Comparison of ENCODE assay signal across 8 cellular contexts in genomic region chr7:97117372-97118188, GRCh38. TPM values are rescaled to one million over a fixed set of nuclear protein-coding genes. Genes with fewer than 3 reads are reported as not detected.
DNase-seq lines count a peak whose midpoint lies in the region; ATAC-seq, FAIRE-seq and TF ChIP-seq lines count a peak whose summit lies in the region.

TSS of gene SDHAF3 (plus strand) at chr7:97117698. CDS start at chr7:97117724, 26 bp downstream.

- no peaks in the 10 kb centered on the region for H3K27me3 ChIP-seq in OCI-LY3 (ENCODE audit: low read depth, low read length)
- no peaks in the 10 kb centered on the region for H3K27me3 ChIP-seq in endothelial cell of umbilical vein (ENCODE audit: control insufficient read depth in 2 of 2, insufficient read depth in 2 of 2, low read length in 2 of 2)

- H3K4me2 ChIP-seq in OCI-LY3 (ENCODE audit: low read length) (peak within 1 kb of the TSS; percentile 80), endothelial cell of umbilical vein (ENCODE audit: insufficient read depth, low read length) (peak within 1 kb of the TSS; percentile 98)

- peak within 1 kb of the TSS; percentile 65 for H3K27ac ChIP-seq in OCI-LY3 (ENCODE audit: low read length)
- peak within 1 kb of the TSS; percentile 15 for H3K27ac ChIP-seq in endothelial cell of umbilical vein (ENCODE audit: insufficient read depth, low read depth, low read length)

- peak; percentile 98 for DNase-seq in DMS 273 treated with DMSO at 0.1 percent for 48 hours (lab: John Stamatoyannopoulos, UW)
- DNase-seq in HuH-7 (ENCODE audit: low spot score) = peak; percentile 86
- peak; percentile 99 for DNase-seq in activated CD8-positive, alpha-beta memory T cell treated with anti-CD3 and anti-CD28 coated beads, Interleukin-2, amount 50 U/mL, for 48 hours
- peak; percentile 93 for DNase-seq in endothelial cell of umbilical vein (ENCODE audit: low read depth, low spot score)
- DNase-seq in middle frontal gyrus (ENCODE audit: extremely low spot score, low spot score) = peak; percentile 90
- DNase-seq in stimulated activated CD8-positive, alpha-beta memory T cell treated with anti-CD3 and anti-CD28 coated beads, Interleukin-2, amount 100 ng/mL, for 48 hours (ENCODE audit: low read depth in 2 of 2) = peak; percentile 96

- POLR2A ChIA-PET in endothelial cell of umbilical vein (lab: Charles Lee) = no interaction called here

- CTCF ChIA-PET in endothelial cell of umbilical vein (lab: Charles Lee) = interaction anchor here (0.8 to 3.3 kb wide), 5 partner anchors 12 to 731 kb away, joined by 3 to 22 read pairs (median 9); no protein-coding TSS in a partner anchor

- no peaks in the 10 kb centered on the region for H3K9me3 ChIP-seq in OCI-LY3 (ENCODE audit: insufficient read depth, low read length)
- H3K9me3 ChIP-seq in endothelial cell of umbilical vein (replicated peaks; ENCODE audit: control insufficient read depth, insufficient read depth, low read length) = no peaks in the 10 kb centered on the region

- BruUV-seq in endothelial cell of umbilical vein (replicated peaks; lab: Mats Ljungman, UMichigan) = TSS peak; percentile 75

- intact Hi-C loops in endothelial cell of umbilical vein (cut with micrococcal nuclease) = loop anchor here (2.0 kb wide), 1 partner anchor 57 kb away; no protein-coding TSS in a partner anchor

- TF ChIP-seq POLR2A in endothelial cell of umbilical vein (IDR thresholded peaks at IDR 0.05; ENCODE audit: low read depth, low read length) = peak; percentile 88

- peak; percentile 95 for FAIRE-seq in endothelial cell of umbilical vein (lab: Jason Lieb, UNC)

- dilution Hi-C loops in endothelial cell of umbilical vein (cut with MboI; ENCODE audit: extremely low pct_ligation_motif_present, low sequenced_read_pairs) = no loop called here

- H3K9ac ChIP-seq in OCI-LY3 (ENCODE audit: low read length) (peak within 1 kb of the TSS; percentile 88), endothelial cell of umbilical vein (replicated peaks; ENCODE audit: extremely low read depth, insufficient read depth, low read length) (peak within 1 kb of the TSS; percentile 60)

- peak within 1 kb of the TSS; percentile 84 for H2AFZ ChIP-seq in OCI-LY3 (ENCODE audit: low read depth, low read length)
- H2AFZ ChIP-seq in endothelial cell of umbilical vein (ENCODE audit: low read depth, low read length) = peak within 1 kb of the TSS; percentile 96

- peaks cover 2% of the 10 kb centered on the region for H3K36me3 ChIP-seq in OCI-LY3 (replicated peaks; ENCODE audit: low read depth, low read length)
- no peaks in the 10 kb centered on the region for H3K36me3 ChIP-seq in endothelial cell of umbilical vein (ENCODE audit: control insufficient read depth in 2 of 2, extremely low read depth in 1 of 2, insufficient read depth in 2 of 2, low read length in 2 of 2)

- H3K9me1 ChIP-seq in endothelial cell of umbilical vein (replicated peaks; ENCODE audit: control insufficient read depth, extremely low read depth, insufficient read depth, low read length) = no peaks in the 10 kb centered on the region

- H4K20me1 ChIP-seq in OCI-LY3 (ENCODE audit: insufficient read depth, low read length) (no peaks in the 10 kb centered on the region), endothelial cell of umbilical vein (replicated peaks; ENCODE audit: control insufficient read depth, extremely low read depth, insufficient read depth, low read length) (no peaks in the 10 kb centered on the region)

- peak; percentile 96 for ATAC-seq in GM21515 (IDR thresholded peaks at IDR 0.05; ENCODE audit: unreplicated experiment)

- peak within 1 kb of the TSS; percentile 91 for H3K4me3 ChIP-seq in OCI-LY3 (ENCODE audit: low read length)
- H3K4me3 ChIP-seq in endothelial cell of umbilical vein (replicated peaks in 1 of 3; ENCODE audit: insufficient read depth in 1 of 3, low read depth in 1 of 3, low read length in 3 of 3) = peak within 1 kb of the TSS; percentile 71 to 93 (median 90)

- H3K79me2 ChIP-seq in OCI-LY3 (ENCODE audit: low read length) (peaks cover 49% of the 10 kb centered on the region), endothelial cell of umbilical vein (ENCODE audit: control insufficient read depth, insufficient read depth, low read length) (no peaks in the 10 kb centered on the region)

- H3K4me1 ChIP-seq in OCI-LY3 (ENCODE audit: low read length) (peaks cover 20% of the 10 kb centered on the region), endothelial cell of umbilical vein (ENCODE audit: control insufficient read depth, extremely low read depth, insufficient read depth, low read length) (peaks cover 10% of the 10 kb centered on the region)

- TF ChIP-seq CTCF in OCI-LY3 (IDR thresholded peaks at IDR 0.05; ENCODE audit: low read depth, low read length) (peak; percentile 17; the same call in 1 of the 2 replicates), endothelial cell of umbilical vein (IDR thresholded peaks at IDR 0.05; ENCODE audit: extremely low read depth in 1 of 2, insufficient read depth in 1 of 2, low read depth in 1 of 2, low read length in 2 of 2) (no peak)

TF ChIP-seq in endothelial cell of umbilical vein, 7 proteins besides CTCF, POLR2A, EP300 and RAD21:
- TF ChIP-seq POLR2AphosphoS5 (IDR thresholded peaks at IDR 0.05; ENCODE audit: insufficient read depth, low read depth, low read length) (peak; percentile 77), EZH2 (IDR thresholded peaks at IDR 0.05; ENCODE audit: borderline replicate concordance, low read depth, low read length, severe bottlenecking) (no peak), JUN (IDR thresholded peaks at IDR 0.05; ENCODE audit: borderline replicate concordance, insufficient read depth, insufficient read length, low read depth) (no peak), MYC (IDR thresholded peaks at IDR 0.05; ENCODE audit: low read depth, low read length) (no peak)
- TF ChIP-seq, protein P1, sequence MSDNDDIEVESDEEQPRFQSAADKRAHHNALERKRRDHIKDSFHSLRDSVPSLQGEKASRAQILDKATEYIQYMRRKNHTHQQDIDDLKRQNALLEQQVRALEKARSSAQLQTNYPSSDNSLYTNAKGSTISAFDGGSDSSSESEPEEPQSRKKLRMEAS (IDR thresholded peaks at IDR 0.05; ENCODE audit: insufficient read depth, insufficient read length) = peak; percentile 55

RNA-seq across cellular contexts. Expression of gene SDHAF3, which starts in this region (rescaled TPM):
- 5.2 and 7.1 TPM in 2 replicates for total RNA-seq in endothelial cell of umbilical vein
- 1.3 and 1.7 TPM in 2 replicates for polyA plus RNA-seq in endothelial cell of umbilical vein
- 3.7 and 4.0 TPM in 2 replicates for polyA plus RNA-seq in endothelial cell of umbilical vein (2011; cell fraction: cytosol; rRNA removed)
- polyA plus RNA-seq in endothelial cell of umbilical vein (2011; cell fraction: nucleus; rRNA removed) = 2.3 and 2.9 TPM in 2 replicates
- 4.3 and 8.4 TPM in 2 replicates for polyA plus RNA-seq in endothelial cell of umbilical vein (2012)
- 1.4 and 6.2 TPM in 2 replicates for polyA minus RNA-seq in endothelial cell of umbilical vein
- polyA minus RNA-seq in endothelial cell of umbilical vein (2011; cell fraction: cytosol; rRNA and poly(A)+ RNA removed) = 15.6 TPM
- polyA minus RNA-seq in endothelial cell of umbilical vein (2011; cell fraction: nucleus; rRNA and poly(A)+ RNA removed) = 1.1 and 2.5 TPM in 2 replicates

Comparison
In these comparisons a context has a peak if more than half of its experiments do, and no peak if none do; other contexts are left out.
1. Peak in every context shown above with its lines: DNase-seq, ATAC-seq, H3K4me3 ChIP-seq and H3K27ac ChIP-seq.